Comparison of ENCODE assay signal across 13 cellular contexts in genomic region chr3:127699098-127699945, GRCh38. TPM values are rescaled to one million over a fixed set of nuclear protein-coding genes. Genes with fewer than 3 reads are reported as not detected.
DNase-seq lines count a peak whose midpoint lies in the region; ATAC-seq and TF ChIP-seq lines count a peak whose summit lies in the region.
"Had no signal": no experiment of that assay in that cellular context is flagged by ENCODE, and none has a peak within 500 bp of the region (broad histone marks: within the 10 kb centered on the region; RNA-seq: fewer than 3 reads in every experiment).

No MANE protein-coding gene starts in this region.

- no TSS peak for BruUV-seq in Caco-2 (replicated peaks; lab: Mats Ljungman, UMichigan)
- BruUV-seq in PC-3 (replicated peaks; lab: Mats Ljungman, UMichigan) = no TSS peak

- no peak; the same call in 1 of the 2 replicates for ATAC-seq in PC-3
- no peak for ATAC-seq in GM18861 (IDR thresholded peaks at IDR 0.05; ENCODE audit: unreplicated experiment)
- ATAC-seq: activated naive CD8-positive, alpha-beta T cell treated with anti-CD3 and anti-CD28 coated beads, Interleukin-2, amount 50 U/mL, for 24 hours had no signal

- H2AFZ ChIP-seq in PC-3 (ENCODE audit: low read length) = no peak overlapping the region

- no peaks in the 10 kb centered on the region for H3K9me2 ChIP-seq in PC-3 (replicated peaks; ENCODE audit: low read length)

- no peak overlapping the region for H3K4me3 Mint-ChIP-seq in Caco-2 (ENCODE audit: unreplicated experiment)
- H3K4me3 Mint-ChIP-seq: activated naive CD8-positive, alpha-beta T cell treated with anti-CD3 and anti-CD28 coated beads, Interleukin-2, amount 50 U/mL, for 24 hours had no signal

- no peak overlapping the region for H3K4me2 ChIP-seq in PC-3 (ENCODE audit: low read length)

- H3K4me1 Mint-ChIP-seq in Caco-2 (ENCODE audit: low read depth, unreplicated experiment) = no peaks in the 10 kb centered on the region

- H4K20me1 ChIP-seq in PC-3 (ENCODE audit: low read length) = no peaks in the 10 kb centered on the region

- no peak for DNase-seq in Caco-2
- DNase-seq in PC-3 = peak; percentile 30
- peak; percentile 63 for DNase-seq in fibroblast of peridontal ligament (ENCODE audit: extremely low read depth)
- no peak for DNase-seq in prostate gland (ENCODE audit: low spot score)
- no peak for DNase-seq in activated gamma-delta T cell (lab: John Stamatoyannopoulos, UW)
- DNase-seq in AML-193 (lab: John Stamatoyannopoulos, UW) = no peak
- no peak for DNase-seq in DMS153 treated with DMSO at 0.1 percent for 48 hours (lab: John Stamatoyannopoulos, UW; ENCODE audit: unreplicated experiment)
- DNase-seq: activated CD4-positive, alpha-beta T cell treated with anti-CD3 and anti-CD28 coated beads, Interleukin-2, amount 50 U/mL, for 48 hours; activated naive CD8-positive, alpha-beta T cell treated with anti-CD3 and anti-CD28 coated beads, Interleukin-2, amount 50 U/mL, for 24 hours; C1 segment of cervical spinal cord; NCI-H187 treated with DMSO at 0.1 percent for 48 hours had no signal

- no peaks in the 10 kb centered on the region for H3K9me3 Mint-ChIP-seq in Caco-2 (ENCODE audit: unreplicated experiment)

- no peaks in the 10 kb centered on the region for H3K27me3 ChIP-seq in Caco-2 (replicated peaks; ENCODE audit: control insufficient read depth, insufficient read depth, low read length)
- no peaks in the 10 kb centered on the region for H3K27me3 ChIP-seq in PC-3 (ENCODE audit: low read length)
- H3K27me3 ChIP-seq in prostate gland (replicated peaks; ENCODE audit: insufficient read depth) = no peaks in the 10 kb centered on the region
- H3K27me3 ChIP-seq: SJSA1 had no signal

- H3K27me3 Mint-ChIP-seq in Caco-2 (ENCODE audit: insufficient read depth, unreplicated experiment) = no peaks in the 10 kb centered on the region
- H3K27me3 Mint-ChIP-seq: activated naive CD8-positive, alpha-beta T cell treated with anti-CD3 and anti-CD28 coated beads, Interleukin-2, amount 50 U/mL, for 24 hours had no signal

- intact Hi-C loops in Caco-2 (cut with micrococcal nuclease; ENCODE audit: unreplicated experiment) (no loop called here), PC-3 (cut with micrococcal nuclease) (loop anchor here (5.0 to 10.0 kb wide), 2 partner anchors 105 to 263 kb away; partner anchors contain the start of genes MCM2 and TPRA1), prostate gland (cut with DNase I) (loop anchor here (5.0 kb wide), 1 partner anchor 38 kb away; no protein-coding TSS in a partner anchor)

- no peaks in the 10 kb centered on the region for H3K36me3 ChIP-seq in Caco-2 (ENCODE audit: control insufficient read depth, insufficient read depth, low read length)
- H3K36me3 ChIP-seq in PC-3 (ENCODE audit: low read depth, low read length) = no peaks in the 10 kb centered on the region
- no peaks in the 10 kb centered on the region for H3K36me3 ChIP-seq in prostate gland

- peaks cover 3% of the 10 kb centered on the region for H3K36me3 Mint-ChIP-seq in Caco-2 (ENCODE audit: insufficient read depth, unreplicated experiment)

- POLR2A ChIA-PET in Caco-2 (lab: Charles Lee) (interaction anchor here (0.6 kb wide), 1 partner anchor 23 kb away, joined by 3 read pairs; no protein-coding TSS in a partner anchor), PC-3 (lab: Charles Lee; ENCODE audit: unreplicated experiment) (no interaction called here)

- CTCF ChIA-PET in Caco-2 (lab: Charles Lee) (no interaction called here), PC-3 (lab: Charles Lee) (interaction anchor here (0.7 kb wide), 1 partner anchor 70 kb away, joined by 4 read pairs; the partner anchor contains the start of gene PODXL2)

- H3K27ac ChIP-seq in PC-3 (ENCODE audit: low read length) (peak overlapping the region; percentile 72), prostate gland (peak overlapping the region; percentile 74 to 82)
- H3K27ac ChIP-seq: SJSA1 had no signal

- no peak for TF ChIP-seq CTCF in Caco-2 (IDR thresholded peaks at IDR 0.05; ENCODE audit: insufficient read depth in 1 of 2, low read depth in 1 of 2, low read length in 1 of 2, severe bottlenecking in 1 of 2, unreplicated experiment in 1 of 2)
- TF ChIP-seq CTCF in PC-3 (conservative IDR thresholded peaks at IDR 0.05; ENCODE audit: low read depth, low read length) = no peak
- TF ChIP-seq CTCF in prostate gland (IDR thresholded peaks at IDR 0.05) = no peak

- no peak overlapping the region for H3K4me3 ChIP-seq in Caco-2 (ENCODE audit: low read depth, low read length)
- H3K4me3 ChIP-seq in PC-3 (ENCODE audit: low read length) = no peak overlapping the region
- H3K4me3 ChIP-seq in prostate gland = no peak overlapping the region
- H3K4me3 ChIP-seq: SJSA1 had no signal

- H3K9ac ChIP-seq in PC-3 (ENCODE audit: low read length) = no peak overlapping the region

- no peaks in the 10 kb centered on the region for H3F3A ChIP-seq in PC-3 (ENCODE audit: low read length, unreplicated experiment)

- H3K9me3 ChIP-seq in Caco-2 (no peaks in the 10 kb centered on the region), PC-3 (ENCODE audit: low read length) (no peaks in the 10 kb centered on the region), prostate gland (no peaks in the 10 kb centered on the region)

- H3K4me1 ChIP-seq in Caco-2 = no peaks in the 10 kb centered on the region
- H3K4me1 ChIP-seq in PC-3 (ENCODE audit: insufficient read depth, low read length) = peaks cover 35% of the 10 kb centered on the region
- peaks cover 13% of the 10 kb centered on the region for H3K4me1 ChIP-seq in prostate gland (replicated peaks)

- H3K27ac Mint-ChIP-seq in Caco-2 (ENCODE audit: unreplicated experiment) = peak overlapping the region; percentile 59
- H3K27ac Mint-ChIP-seq: activated naive CD8-positive, alpha-beta T cell treated with anti-CD3 and anti-CD28 coated beads, Interleukin-2, amount 50 U/mL, for 24 hours had no signal

- WGBS in prostate gland = 62% methylated on average over 5 of the region's 5 CpGs

- no peak for TF ChIP-seq POLR2A in prostate gland (IDR thresholded peaks at IDR 0.05)

- no peaks in the 10 kb centered on the region for H3K79me2 ChIP-seq in PC-3 (ENCODE audit: low read length)

RNA-seq across cellular contexts. Expression of gene ABTB1, which starts 26.6 kb away (rescaled TPM):
- total RNA-seq in Caco-2 (2022) (6.2 TPM in 2 replicates), PC-3 (2014; rRNA removed) (3.6 and 8.4 TPM in 2 replicates), prostate gland (10 to 100 TPM; 33.4 to 60.2 TPM)

Comparison
In these comparisons a context has a peak if more than half of its experiments do, and no peak if none do; other contexts are left out.
1. DNase-seq: peak in PC-3 (single experiment) and fibroblast of peridontal ligament (single experiment); none in Caco-2 (0 of 2), prostate gland (single experiment), activated gamma-delta T cell (single experiment), AML-193 (0 of 2) and DMS153 treated with DMSO at 0.1 percent for 48 hours (single experiment).